ENCODE assay signal across 1 cellular context in genomic region chr7:75980126-75980864, GRCh38.
TF ChIP-seq lines count a peak whose summit lies in the region.

No MANE protein-coding gene starts in this region.

TF ChIP-seq in liver, 16 proteins besides CTCF, POLR2A, EP300 and RAD21 (continued from another document):
- TF ChIP-seq, protein P1, sequence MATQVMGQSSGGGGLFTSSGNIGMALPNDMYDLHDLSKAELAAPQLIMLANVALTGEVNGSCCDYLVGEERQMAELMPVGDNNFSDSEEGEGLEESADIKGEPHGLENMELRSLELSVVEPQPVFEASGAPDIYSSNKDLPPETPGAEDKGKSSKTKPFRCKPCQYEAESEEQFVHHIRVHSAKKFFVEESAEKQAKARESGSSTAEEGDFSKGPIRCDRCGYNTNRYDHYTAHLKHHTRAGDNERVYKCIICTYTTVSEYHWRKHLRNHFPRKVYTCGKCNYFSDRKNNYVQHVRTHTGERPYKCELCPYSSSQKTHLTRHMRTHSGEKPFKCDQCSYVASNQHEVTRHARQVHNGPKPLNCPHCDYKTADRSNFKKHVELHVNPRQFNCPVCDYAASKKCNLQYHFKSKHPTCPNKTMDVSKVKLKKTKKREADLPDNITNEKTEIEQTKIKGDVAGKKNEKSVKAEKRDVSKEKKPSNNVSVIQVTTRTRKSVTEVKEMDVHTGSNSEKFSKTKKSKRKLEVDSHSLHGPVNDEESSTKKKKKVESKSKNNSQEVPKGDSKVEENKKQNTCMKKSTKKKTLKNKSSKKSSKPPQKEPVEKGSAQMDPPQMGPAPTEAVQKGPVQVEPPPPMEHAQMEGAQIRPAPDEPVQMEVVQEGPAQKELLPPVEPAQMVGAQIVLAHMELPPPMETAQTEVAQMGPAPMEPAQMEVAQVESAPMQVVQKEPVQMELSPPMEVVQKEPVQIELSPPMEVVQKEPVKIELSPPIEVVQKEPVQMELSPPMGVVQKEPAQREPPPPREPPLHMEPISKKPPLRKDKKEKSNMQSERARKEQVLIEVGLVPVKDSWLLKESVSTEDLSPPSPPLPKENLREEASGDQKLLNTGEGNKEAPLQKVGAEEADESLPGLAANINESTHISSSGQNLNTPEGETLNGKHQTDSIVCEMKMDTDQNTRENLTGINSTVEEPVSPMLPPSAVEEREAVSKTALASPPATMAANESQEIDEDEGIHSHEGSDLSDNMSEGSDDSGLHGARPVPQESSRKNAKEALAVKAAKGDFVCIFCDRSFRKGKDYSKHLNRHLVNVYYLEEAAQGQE (IDR thresholded peaks at IDR 0.05) = no peak
- peak; percentile 70 for TF ChIP-seq SP1 (IDR thresholded peaks at IDR 0.05)
- peak; percentile 60 for TF ChIP-seq HNF4G (IDR thresholded peaks at IDR 0.05)
- TF ChIP-seq, protein P2, sequence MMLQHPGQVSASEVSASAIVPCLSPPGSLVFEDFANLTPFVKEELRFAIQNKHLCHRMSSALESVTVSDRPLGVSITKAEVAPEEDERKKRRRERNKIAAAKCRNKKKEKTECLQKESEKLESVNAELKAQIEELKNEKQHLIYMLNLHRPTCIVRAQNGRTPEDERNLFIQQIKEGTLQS (IDR thresholded peaks at IDR 0.05) = no peak
- no peak for TF ChIP-seq TAF1 (conservative IDR thresholded peaks at IDR 0.05)
- TF ChIP-seq EGR1 (IDR thresholded peaks at IDR 0.05; ENCODE audit: low read depth in 2 of 2) = no peak
- TF ChIP-seq JUND (IDR thresholded peaks at IDR 0.05) = peak in 1 of 2 donors; percentile 17
- peak; percentile 79 to 83 for TF ChIP-seq HNF4A (conservative IDR thresholded peaks at IDR 0.05)
